Comparison of ENCODE assay signal across 8 cellular contexts in the genomic region with DNA sequence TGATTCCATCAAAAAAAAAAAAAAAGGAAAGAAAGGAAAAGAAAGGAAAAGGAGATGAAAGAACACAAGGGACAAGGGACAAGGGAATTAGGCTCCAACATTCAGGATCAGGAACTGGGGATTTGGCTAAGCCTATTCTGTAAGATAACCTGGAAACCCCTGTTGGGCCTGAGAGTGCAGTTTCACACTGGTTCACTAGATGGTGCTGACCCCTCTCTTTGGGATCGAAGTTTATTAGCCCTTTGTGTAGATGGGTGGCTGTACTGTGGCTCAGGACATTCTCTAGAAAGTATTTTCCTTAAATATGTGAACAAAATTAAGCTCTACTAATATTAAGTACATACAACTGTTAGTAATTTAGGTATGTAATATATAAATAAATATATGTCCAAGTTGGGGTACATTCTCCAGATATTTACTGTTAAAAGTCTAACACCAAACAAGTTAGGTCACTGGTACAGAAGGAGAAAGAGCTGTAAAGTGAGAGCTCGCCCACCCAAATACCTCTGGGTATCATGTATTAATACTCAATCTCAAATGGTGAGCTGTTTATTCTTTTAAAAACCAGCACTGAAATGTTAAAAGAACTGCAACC. TPM values are rescaled to one million over a fixed set of nuclear protein-coding genes. Genes with fewer than 3 reads are reported as not detected.
DNase-seq lines count a peak whose midpoint lies in the region; ATAC-seq, FAIRE-seq and TF ChIP-seq lines count a peak whose summit lies in the region.

No MANE protein-coding gene starts in this region.

- no peaks in the 10 kb centered on the region for H3K79me2 ChIP-seq in mesendoderm (ENCODE audit: control insufficient read depth, insufficient read depth, low read length)

- TF ChIP-seq RAD21 in A549 (conservative IDR thresholded peaks at IDR 0.05 in 1 of 2, IDR thresholded peaks at IDR 0.05 in 1 of 2), result peak; percentile 76 to 82

- no peak for TF ChIP-seq EP300 in A549 (IDR thresholded peaks at IDR 0.05)

- no peak overlapping the region for H3K4ac ChIP-seq in mesendoderm (ENCODE audit: low read depth, low read length)

- TF ChIP-seq POLR2A in A549 (IDR thresholded peaks at IDR 0.05; ENCODE audit: low read length), result no peak

- POLR2A ChIA-PET in A549 (lab: Yijun Ruan, JAX) (no interaction called here), HEK293 (lab: Yijun Ruan, JAX) (no interaction called here)

- H3K4me1 ChIP-seq in A549 (no peaks in the 10 kb centered on the region), HEK293 (ENCODE audit: control insufficient read depth, insufficient read depth, low read length) (no peaks in the 10 kb centered on the region), mesendoderm (ENCODE audit: control insufficient read depth, low read depth, low read length) (no peaks in the 10 kb centered on the region)

- no peak overlapping the region for H2BK120ac ChIP-seq in mesendoderm (ENCODE audit: low read depth, low read length)

- H3K79me1 ChIP-seq in mesendoderm (ENCODE audit: low read length), result no peaks in the 10 kb centered on the region

- TF ChIP-seq CTCF in A549 (IDR thresholded peaks at IDR 0.05), result peak; percentile 63
- peak; percentile 60 for TF ChIP-seq CTCF in GM10266 (IDR thresholded peaks at IDR 0.05; ENCODE audit: control insufficient read depth, insufficient read depth, low read depth, missing control alignments)
- peak; percentile 57 for TF ChIP-seq CTCF in HEK293 (tag by site-specific recombination; IDR thresholded peaks at IDR 0.05)

- H3K9me3 ChIP-seq in A549, result no peaks in the 10 kb centered on the region
- H3K9me3 ChIP-seq in HEK293 (ENCODE audit: control insufficient read depth, insufficient read depth, low read depth, low read length), result no peaks in the 10 kb centered on the region
- no peaks in the 10 kb centered on the region for H3K9me3 ChIP-seq in MG63

- H3K23ac ChIP-seq in mesendoderm (ENCODE audit: low read length), result no peak overlapping the region

- peak; percentile 50 to 54 for DNase-seq in A549 (ENCODE audit: low read depth in 1 of 2, low spot score in 1 of 2)
- peak; percentile 53 for DNase-seq in GM10266 (ENCODE audit: extremely low spot score)
- peak; percentile 30 for DNase-seq in MG63
- DNase-seq in SKM-1 treated with dmso at 0.1 percent for 144 hours (lab: John Stamatoyannopoulos, UW; ENCODE audit: unreplicated experiment), result peak; percentile 48
- peak; percentile 87 for DNase-seq in mesendoderm
- DNase-seq in ureter (ENCODE audit: low spot score), result peak; percentile 48

- H3K9ac ChIP-seq in mesendoderm (ENCODE audit: low read length), result no peak overlapping the region

- no peaks in the 10 kb centered on the region for H3K36me3 ChIP-seq in HEK293 (ENCODE audit: control insufficient read depth in 2 of 2, insufficient read depth in 1 of 2, low read length in 2 of 2)
- no peaks in the 10 kb centered on the region for H3K36me3 ChIP-seq in MG63
- no peaks in the 10 kb centered on the region for H3K36me3 ChIP-seq in mesendoderm (ENCODE audit: control insufficient read depth, insufficient read depth, low read length)

- no peak overlapping the region for H4K8ac ChIP-seq in mesendoderm (ENCODE audit: low read depth, low read length)

- no peak overlapping the region for H4K5ac ChIP-seq in mesendoderm (ENCODE audit: low read length)

- H3K4me3 ChIP-seq in A549 (no peak overlapping the region), HEK293 (ENCODE audit: low read depth, low read length) (no peak overlapping the region), MG63 (no peak overlapping the region), mesendoderm (ENCODE audit: low read length) (no peak overlapping the region)

- H3K27me3 ChIP-seq in MG63 (no peaks in the 10 kb centered on the region), mesendoderm (ENCODE audit: insufficient read depth, low read length, poor library complexity) (no peaks in the 10 kb centered on the region)

- FAIRE-seq in A549 (lab: Jason Lieb, UNC) (no peak), endometrium (lab: Jason Lieb, UNC) (peak; percentile 12)

- H3K27ac ChIP-seq in A549, result no peak overlapping the region
- H3K27ac ChIP-seq in HEK293 (ENCODE audit: extremely low read depth, low read depth, low read length), result no peak overlapping the region
- H3K27ac ChIP-seq in mesendoderm (ENCODE audit: low read depth, low read length), result no peak overlapping the region

- CTCF ChIA-PET in A549 (lab: Yijun Ruan, JAX), result interaction anchor here (0.5 to 4.7 kb wide), 29 partner anchors 9 to 839 kb away, joined by 3 to 72 read pairs (median 3); no protein-coding TSS in a partner anchor
- CTCF ChIA-PET in HEK293 (lab: Yijun Ruan, JAX), result interaction anchor here (0.6 to 5.0 kb wide), 67 partner anchors 9 to 902 kb away, joined by 3 to 188 read pairs (median 4); partner anchors contain the start of gene ENPP3

- H3K4me2 ChIP-seq in A549 (no peak overlapping the region), mesendoderm (ENCODE audit: low read length) (no peak overlapping the region)

- H2AK5ac ChIP-seq in mesendoderm (ENCODE audit: low read length), result no peak overlapping the region

- no peak overlapping the region for H2BK5ac ChIP-seq in mesendoderm (ENCODE audit: low read length)

- 10% methylated on average over 2 of the region's 2 CpGs for WGBS in A549 (ENCODE audit: missing lambda C conversion rate)
- no CpG with 5 or more reads among the region's 2 CpGs for WGBS in mesendoderm (ENCODE audit: extremely low coverage, insufficient coverage, low lambda C conversion rate)

- ATAC-seq in A549, result peak; percentile 74 to 98; a peak in 5 of 6 replicates

- no peak overlapping the region for H2BK15ac ChIP-seq in mesendoderm (replicated peaks; ENCODE audit: low read depth)

- no peak overlapping the region for H3K56ac ChIP-seq in mesendoderm (ENCODE audit: low read length)

- no peak overlapping the region for H3K18ac ChIP-seq in mesendoderm (ENCODE audit: low read length)

TF ChIP-seq in A549, 52 proteins besides CTCF, POLR2A, EP300 and RAD21:
- TF ChIP-seq CBX2 (IDR thresholded peaks at IDR 0.05; ENCODE audit: borderline replicate concordance, low read depth) (no peak), KDM5A (IDR thresholded peaks at IDR 0.05) (no peak), SMC3 (IDR thresholded peaks at IDR 0.05) (peak; percentile 60)

TF ChIP-seq in HEK293, 187 proteins besides CTCF, POLR2A, EP300 and RAD21:
- peak; percentile 71 for TF ChIP-seq ZNF654 (tag by site-specific recombination; IDR thresholded peaks at IDR 0.05; ENCODE audit: low read depth)
- no peak for TF ChIP-seq ZEB2 (tag by site-specific recombination; IDR thresholded peaks at IDR 0.05)

RNA-seq across cellular contexts. Expression of gene OR2A4, which starts 6.3 kb away (rescaled TPM):
- polyA plus RNA-seq in A549 (2011; rRNA removed) (not detected in 2 replicates), A549 (2017; fragmentation: RNase III; extraction: RNeasy Plus Mini Kit Qiagen cat#74134 plus additional on column Dnase treatment) (not detected in 3 replicates)
- not detected in 2 replicates for polyA plus RNA-seq in A549 (2012; cell fraction: cytosol; rRNA removed)
- not detected in 2 replicates for polyA plus RNA-seq in A549 (2012; cell fraction: nucleus; rRNA removed)
- not detected in 2 replicates for polyA minus RNA-seq in A549 (2011; rRNA and poly(A)+ RNA removed)
- total RNA-seq in MG63 (2014; rRNA removed; shearing (Covaris generic); ENCODE audit: low replicate concordance), result not detected in 2 replicates
- polyA plus RNA-seq in mesendoderm (2013, experiment 1 of 2), result not detected
- not detected for polyA plus RNA-seq in mesendoderm (2013, experiment 2 of 2)
- not detected for total RNA-seq in ureter

RNA-seq across cellular contexts. Expression of gene CTAGE9, which starts 15.9 kb away (rescaled TPM):
- polyA plus RNA-seq in A549 (2011; rRNA removed), result not detected in 2 replicates
- polyA plus RNA-seq in A549 (2012; cell fraction: cytosol; rRNA removed), result not detected in 2 replicates
- polyA plus RNA-seq in A549 (2012; cell fraction: nucleus; rRNA removed), result not detected in 2 replicates
- not detected in 3 replicates for polyA plus RNA-seq in A549 (2017; fragmentation: RNase III; extraction: RNeasy Plus Mini Kit Qiagen cat#74134 plus additional on column Dnase treatment)
- 0.10 TPM in 1 of 2 replicates, not detected in the other for polyA minus RNA-seq in A549 (2011; rRNA and poly(A)+ RNA removed)
- not detected in 2 replicates for total RNA-seq in MG63 (2014; rRNA removed; shearing (Covaris generic); ENCODE audit: low replicate concordance)
- polyA plus RNA-seq in mesendoderm (2013, experiment 1 of 2), result not detected
- 0.01 TPM for polyA plus RNA-seq in mesendoderm (2013, experiment 2 of 2)
- not detected for total RNA-seq in ureter

RNA-seq across cellular contexts. Expression of gene ENPP3, which starts 57.8 kb away (rescaled TPM):
- 0.05 TPM in 1 of 2 replicates, not detected in the other for polyA plus RNA-seq in A549 (2011; rRNA removed)
- not detected in 2 replicates for polyA plus RNA-seq in A549 (2012; cell fraction: cytosol; rRNA removed)
- polyA plus RNA-seq in A549 (2012; cell fraction: nucleus; rRNA removed), result not detected in 2 replicates
- not detected in 3 replicates for polyA plus RNA-seq in A549 (2017; fragmentation: RNase III; extraction: RNeasy Plus Mini Kit Qiagen cat#74134 plus additional on column Dnase treatment)
- polyA minus RNA-seq in A549 (2011; rRNA and poly(A)+ RNA removed), result not detected in 2 replicates
- total RNA-seq in MG63 (2014; rRNA removed; shearing (Covaris generic); ENCODE audit: low replicate concordance), result not detected in 2 replicates
- 0.06 TPM for polyA plus RNA-seq in mesendoderm (2013, experiment 1 of 2)
- 0.03 TPM for polyA plus RNA-seq in mesendoderm (2013, experiment 2 of 2)
- 1.1 TPM for total RNA-seq in ureter

Comparison
In these comparisons a context has a peak if more than half of its experiments do, and no peak if none do; other contexts are left out.
1. DNase-seq: peak in every context shown above with its lines; median percentile 87 in mesendoderm; 53 in GM10266; 52 in A549; 48 in SKM-1 treated with dmso at 0.1 percent for 144 hours; 48 in ureter; 30 in MG63.
2. Of the 5 proteins assayed by ChIP-seq in both HEK293 and A549: peak only in HEK293: none; only in A549: none; in both: CTCF; in neither: 4.